29 cellular contexts compared by ENCODE assay signal in genomic region chr10:31431021-31431420, GRCh38.
"Had no signal": no experiment of that assay in that cellular context is flagged by ENCODE, and none has a peak within 500 bp of the region (broad histone marks: within the 10 kb centered on the region; RNA-seq: fewer than 3 reads in every experiment).

No MANE protein-coding gene starts in this region.

- H3K36me3 Mint-ChIP-seq: type B pancreatic cell had no signal

- H3K9me3 ChIP-seq: suprapubic skin, testis, thoracic aorta, thyroid gland, upper lobe of left lung, uterus, vagina had no signal

- H3K27me3 Mint-ChIP-seq: stimulated activated memory B cell treated with anti-CD40 and anti-IgM and Interleukin-4, amounts not matched to agents 10 μg/mL and 1 μg/mL and 100 μg/mL, for 72 hours; stimulated activated naive B cell treated with anti-CD40 and anti-IgM and Interleukin-4, amounts not matched to agents 10 μg/mL and 1 μg/mL and 100 μg/mL, for 72 hours; stimulated activated naive CD8-positive, alpha-beta T cell treated with anti-CD3 and anti-CD28 coated beads, Interleukin-15, amount 100 ng/mL, for 72 hours; stimulated activated naive CD8-positive, alpha-beta T cell treated with anti-CD3 and anti-CD28 coated beads, Interleukin-15, Interleukin-2, amounts not matched to agents 100 ng/mL and 50 ng/mL, for 24 hours; type B pancreatic cell had no signal

- H3K4me1 ChIP-seq: testis, thyroid gland, upper lobe of left lung, upper lobe of right lung, uterus, vagina had no signal

- H3K4me3 ChIP-seq: stomach, suprapubic skin, testis, thoracic aorta, thyroid gland, tibial artery, tibial nerve, transverse colon, upper lobe of left lung, upper lobe of right lung, uterus, vagina had no signal

- H3K27me3 ChIP-seq: stomach, suprapubic skin, testis, thyroid gland, tibial artery, tibial nerve, transverse colon, upper lobe of left lung, upper lobe of right lung, uterus, vagina had no signal

- DNase-seq: stimulated activated CD4-positive, alpha-beta T cell treated with anti-CD3 and anti-CD28 coated beads, Interleukin-2, amount 100 ng/mL, for 48 hours; stimulated activated CD4-positive, alpha-beta T cell treated with anti-CD3 and anti-CD28 coated beads, Interleukin-4, amount 100 ng/mL, for 1 hour; stimulated activated CD4-positive, alpha-beta T cell treated with anti-CD3 and anti-CD28 coated beads, Interleukin-4, amount 100 ng/mL, for 24 hours; stimulated activated CD4-positive, alpha-beta T cell treated with anti-CD3 and anti-CD28 coated beads, Interleukin-4, amount 100 ng/mL, for 4 hours; stimulated activated CD8-positive, alpha-beta memory T cell treated with anti-CD3 and anti-CD28 coated beads, Interleukin-4, amount 100 ng/mL, for 48 hours; stimulated activated naive B cell treated with anti-CD40 and anti-IgM and Interleukin-4, amounts not matched to agents 10 μg/mL and 1 μg/mL and 100 μg/mL, for 72 hours; stimulated activated naive CD4-positive, alpha-beta T cell; stimulated activated naive CD4-positive, alpha-beta T cell treated with Interleukin-2 at 50 U/mL for 16 hours; stimulated activated naive CD8-positive, alpha-beta T cell treated with anti-CD3 and anti-CD28 coated beads, Interleukin-15, amount 100 ng/mL, for 72 hours; stimulated activated naive CD8-positive, alpha-beta T cell treated with anti-CD3 and anti-CD28 coated beads, Interleukin-15, Interleukin-2, amounts not matched to agents 100 U/mL and 50 U/mL, for 24 hours; stomach; substantia nigra; testis; thyroid gland; tibial artery; transverse colon; trophoblast cell; upper lobe of left lung; upper lobe of right lung; uterus had no signal

- ATAC-seq: stimulated activated effector memory CD8-positive, alpha-beta T cell treated with anti-CD3 and anti-CD28 coated beads, Interleukin-12 subunit alpha, Interleukin-12 subunit beta, amount 100 ng/mL, for 72 hours; stimulated activated memory B cell treated with anti-CD40 and anti-IgM and Interleukin-4, amounts not matched to agents 10 μg/mL and 1 μg/mL and 100 μg/mL, for 72 hours; stimulated activated naive B cell treated with anti-CD40 and anti-IgM and Interleukin-4, amounts not matched to agents 10 μg/mL and 1 μg/mL and 100 μg/mL, for 72 hours; stimulated activated naive CD8-positive, alpha-beta T cell treated with anti-CD3 and anti-CD28 coated beads, Interleukin-15, amount 100 ng/mL, for 72 hours; stimulated activated naive CD8-positive, alpha-beta T cell treated with anti-CD3 and anti-CD28 coated beads, Interleukin-15, Interleukin-2, amounts not matched to agents 100 U/mL and 50 U/mL, for 24 hours; upper lobe of right lung had no signal

- FAIRE-seq: urothelium cell line had no signal

- H3K36me3 ChIP-seq: stomach, suprapubic skin, thoracic aorta, thyroid gland, tibial artery, transverse colon, upper lobe of left lung, upper lobe of right lung, uterus, vagina had no signal

- H3K27ac Mint-ChIP-seq: stimulated activated effector memory CD8-positive, alpha-beta T cell treated with anti-CD3 and anti-CD28 coated beads, Interleukin-12 subunit alpha, Interleukin-12 subunit beta, amount 100 ng/mL, for 72 hours; stimulated activated memory B cell treated with anti-CD40 and anti-IgM and Interleukin-4, amounts not matched to agents 10 μg/mL and 1 μg/mL and 100 μg/mL, for 72 hours; stimulated activated naive B cell treated with anti-CD40 and anti-IgM and Interleukin-4, amounts not matched to agents 10 μg/mL and 1 μg/mL and 100 μg/mL, for 72 hours; stimulated activated naive CD8-positive, alpha-beta T cell treated with anti-CD3 and anti-CD28 coated beads, Interleukin-15, amount 100 ng/mL, for 72 hours; stimulated activated naive CD8-positive, alpha-beta T cell treated with anti-CD3 and anti-CD28 coated beads, Interleukin-15, Interleukin-2, amounts not matched to agents 100 ng/mL and 50 ng/mL, for 24 hours; type B pancreatic cell had no signal

- H3K4me3 Mint-ChIP-seq: stimulated activated effector memory CD8-positive, alpha-beta T cell treated with anti-CD3 and anti-CD28 coated beads, Interleukin-12 subunit alpha, Interleukin-12 subunit beta, amount 100 ng/mL, for 72 hours; stimulated activated memory B cell treated with anti-CD40 and anti-IgM and Interleukin-4, amounts not matched to agents 10 μg/mL and 1 μg/mL and 100 μg/mL, for 72 hours; stimulated activated naive B cell treated with anti-CD40 and anti-IgM and Interleukin-4, amounts not matched to agents 10 μg/mL and 1 μg/mL and 100 μg/mL, for 72 hours; stimulated activated naive CD8-positive, alpha-beta T cell treated with anti-CD3 and anti-CD28 coated beads, Interleukin-15, amount 100 ng/mL, for 72 hours; stimulated activated naive CD8-positive, alpha-beta T cell treated with anti-CD3 and anti-CD28 coated beads, Interleukin-15, Interleukin-2, amounts not matched to agents 100 ng/mL and 50 ng/mL, for 24 hours; type B pancreatic cell had no signal

- H3K27ac ChIP-seq: stomach, suprapubic skin, testis, thoracic aorta, thyroid gland, tibial artery, tibial nerve, transverse colon, upper lobe of left lung, upper lobe of right lung, vagina had no signal
